In genomic region chr2:196415384-196415783, GRCh38 we compare ENCODE assay signal across 10 cellular contexts.
DNase-seq lines count a peak whose midpoint lies in the region; ATAC-seq and TF ChIP-seq lines count a peak whose summit lies in the region.
"Had no signal": no experiment of that assay in that cellular context is flagged by ENCODE, and none has a peak within 500 bp of the region (broad histone marks: within the 10 kb centered on the region; RNA-seq: fewer than 3 reads in every experiment).

No MANE protein-coding gene starts in this region.

- H4K20me1 ChIP-seq in Loucy (ENCODE audit: insufficient read depth, low read length, poor library complexity, severe bottlenecking), result no peaks in the 10 kb centered on the region
- H4K20me1 ChIP-seq in PC-3 (ENCODE audit: low read length), result no peaks in the 10 kb centered on the region

- TF ChIP-seq CTCF in Loucy (conservative IDR thresholded peaks at IDR 0.05; ENCODE audit: low read length), result no peak
- TF ChIP-seq CTCF in A673 (conservative IDR thresholded peaks at IDR 0.05; ENCODE audit: low read depth, low read length), result no peak
- TF ChIP-seq CTCF in PC-3 (conservative IDR thresholded peaks at IDR 0.05; ENCODE audit: low read depth, low read length), result no peak

- no peaks in the 10 kb centered on the region for H3K79me2 ChIP-seq in Loucy (ENCODE audit: insufficient read depth, low read length)
- no peaks in the 10 kb centered on the region for H3K79me2 ChIP-seq in PC-3 (ENCODE audit: low read length)

- ATAC-seq in HG02678 (IDR thresholded peaks at IDR 0.05; ENCODE audit: unreplicated experiment) (peak; percentile 69), PC-3 (no peak)
- ATAC-seq in stimulated activated naive CD8-positive, alpha-beta T cell treated with anti-CD3 and anti-CD28 coated beads, Interleukin-15, amount 100 ng/mL, for 72 hours, result peak; percentile 87
- ATAC-seq: Panc1 had no signal

- peaks cover 3% of the 10 kb centered on the region for H3K27me3 Mint-ChIP-seq in activated naive CD8-positive, alpha-beta T cell
- H3K27me3 Mint-ChIP-seq in activated naive CD8-positive, alpha-beta T cell treated with anti-CD3 and anti-CD28 coated beads for 36 hours, result peaks cover 3% of the 10 kb centered on the region
- H3K27me3 Mint-ChIP-seq in stimulated activated naive CD8-positive, alpha-beta T cell treated with anti-CD3 and anti-CD28 coated beads, Interleukin-15, amount 100 ng/mL, for 72 hours, result no peaks in the 10 kb centered on the region

- CTCF ChIA-PET in A673 (lab: Charles Lee) (no interaction called here), PC-3 (lab: Charles Lee) (interaction anchor here (0.5 kb wide), 1 partner anchor 77 kb away, joined by 3 read pairs; no protein-coding TSS in a partner anchor)

- H3K4me2 ChIP-seq in Loucy (ENCODE audit: low read depth, low read length, poor library complexity, severe bottlenecking) (no peak overlapping the region), PC-3 (ENCODE audit: low read length) (no peak overlapping the region)

- peak overlapping the region; percentile 9; the same call in 1 of the 2 replicates for H2AFZ ChIP-seq in Loucy (ENCODE audit: low read length)
- no peak overlapping the region for H2AFZ ChIP-seq in PC-3 (ENCODE audit: low read length)

- H3K9me2 ChIP-seq in Loucy (replicated peaks; ENCODE audit: low read depth, low read length) (no peaks in the 10 kb centered on the region), PC-3 (replicated peaks; ENCODE audit: low read length) (no peaks in the 10 kb centered on the region)

- no peaks in the 10 kb centered on the region for H3K27me3 ChIP-seq in Loucy (ENCODE audit: insufficient read depth, low read length, poor library complexity, severe bottlenecking)
- H3K27me3 ChIP-seq in A673 (replicated peaks; ENCODE audit: insufficient read depth, low read depth, low read length, poor library complexity), result no peaks in the 10 kb centered on the region
- H3K27me3 ChIP-seq in PC-3 (ENCODE audit: low read length), result peaks cover 14% of the 10 kb centered on the region; the same call in 1 of the 2 replicates

- no peak overlapping the region for H3K9ac ChIP-seq in Loucy (ENCODE audit: low read depth, low read length, poor library complexity, severe bottlenecking)
- H3K9ac ChIP-seq in PC-3 (ENCODE audit: low read length), result no peak overlapping the region

- no peaks in the 10 kb centered on the region for H3K9me3 ChIP-seq in Loucy (ENCODE audit: insufficient read depth, low read depth, low read length)
- H3K9me3 ChIP-seq in A673 (ENCODE audit: low read depth, low read length, poor library complexity, severe bottlenecking), result no peaks in the 10 kb centered on the region
- H3K9me3 ChIP-seq in PC-3 (ENCODE audit: low read length), result no peaks in the 10 kb centered on the region

- no peaks in the 10 kb centered on the region for H3K36me3 ChIP-seq in Loucy (ENCODE audit: insufficient read depth, low read length)
- H3K36me3 ChIP-seq in A673 (ENCODE audit: insufficient read depth, low read length, poor library complexity, severe bottlenecking), result no peaks in the 10 kb centered on the region
- H3K36me3 ChIP-seq in PC-3 (ENCODE audit: low read depth, low read length), result no peaks in the 10 kb centered on the region

- H3K4me1 ChIP-seq in Loucy (ENCODE audit: insufficient read depth, low read length, poor library complexity, severe bottlenecking) (peaks cover 6% of the 10 kb centered on the region), A673 (ENCODE audit: insufficient read depth, low read length, poor library complexity, severe bottlenecking) (no peaks in the 10 kb centered on the region), PC-3 (ENCODE audit: insufficient read depth, low read length) (no peaks in the 10 kb centered on the region)

- intact Hi-C loops in A673 (cut with micrococcal nuclease; ENCODE audit: unreplicated experiment), result no loop called here
- intact Hi-C loops in PC-3 (cut with micrococcal nuclease), result no loop called here

- no peaks in the 10 kb centered on the region for H3K36me3 Mint-ChIP-seq in activated naive CD8-positive, alpha-beta T cell
- no peaks in the 10 kb centered on the region for H3K36me3 Mint-ChIP-seq in activated naive CD8-positive, alpha-beta T cell treated with anti-CD3 and anti-CD28 coated beads for 36 hours

- H3K9me3 Mint-ChIP-seq in activated naive CD8-positive, alpha-beta T cell (ENCODE audit: low read depth), result no peaks in the 10 kb centered on the region
- H3K9me3 Mint-ChIP-seq in activated naive CD8-positive, alpha-beta T cell treated with anti-CD3 and anti-CD28 coated beads for 36 hours, result no peaks in the 10 kb centered on the region
- peaks cover 0 to 7% of the 10 kb centered on the region in 2 donors for H3K9me3 Mint-ChIP-seq in stimulated activated naive CD8-positive, alpha-beta T cell treated with anti-CD3 and anti-CD28 coated beads, Interleukin-15, amount 100 ng/mL, for 72 hours

- H3K4me1 Mint-ChIP-seq in activated naive CD8-positive, alpha-beta T cell (ENCODE audit: low read depth), result peaks cover 12% of the 10 kb centered on the region
- peaks cover 11% of the 10 kb centered on the region for H3K4me1 Mint-ChIP-seq in activated naive CD8-positive, alpha-beta T cell treated with anti-CD3 and anti-CD28 coated beads for 36 hours
- peaks cover 23% of the 10 kb centered on the region for H3K4me1 Mint-ChIP-seq in stimulated activated naive CD8-positive, alpha-beta T cell treated with anti-CD3 and anti-CD28 coated beads, Interleukin-15, amount 100 ng/mL, for 72 hours

- POLR2A ChIA-PET in A673 (lab: Charles Lee; ENCODE audit: low non-redundant PET) (no interaction called here), PC-3 (lab: Charles Lee; ENCODE audit: unreplicated experiment) (no interaction called here)

- no peak overlapping the region for H3K27ac Mint-ChIP-seq in activated naive CD8-positive, alpha-beta T cell
- no peak overlapping the region for H3K27ac Mint-ChIP-seq in activated naive CD8-positive, alpha-beta T cell treated with anti-CD3 and anti-CD28 coated beads for 36 hours
- H3K27ac Mint-ChIP-seq in stimulated activated naive CD8-positive, alpha-beta T cell treated with anti-CD3 and anti-CD28 coated beads, Interleukin-15, amount 100 ng/mL, for 72 hours, result peak overlapping the region; percentile 65 to 70

- no peaks in the 10 kb centered on the region for H3F3A ChIP-seq in Loucy (ENCODE audit: low read depth)
- H3F3A ChIP-seq in PC-3 (ENCODE audit: low read length, unreplicated experiment), result no peaks in the 10 kb centered on the region

- H3K4me3 Mint-ChIP-seq in activated naive CD8-positive, alpha-beta T cell, result peak overlapping the region; percentile 66
- H3K4me3 Mint-ChIP-seq in activated naive CD8-positive, alpha-beta T cell treated with anti-CD3 and anti-CD28 coated beads for 36 hours, result no peak overlapping the region
- peak overlapping the region; percentile 76 to 82 for H3K4me3 Mint-ChIP-seq in stimulated activated naive CD8-positive, alpha-beta T cell treated with anti-CD3 and anti-CD28 coated beads, Interleukin-15, amount 100 ng/mL, for 72 hours

- H3K4me3 ChIP-seq in Loucy (ENCODE audit: low read length, poor library complexity, severe bottlenecking) (no peak overlapping the region), A673 (ENCODE audit: low read depth, low read length, poor library complexity, severe bottlenecking) (no peak overlapping the region), PC-3 (ENCODE audit: low read length) (no peak overlapping the region)

- BruUV-seq in A673 (replicated peaks; lab: Mats Ljungman, UMichigan) (no TSS peak), PC-3 (replicated peaks; lab: Mats Ljungman, UMichigan) (no TSS peak)

- no peak for DNase-seq in activated naive CD8-positive, alpha-beta T cell treated with anti-CD3 and anti-CD28 coated beads for 36 hours
- DNase-seq in stimulated activated naive CD8-positive, alpha-beta T cell treated with anti-CD3 and anti-CD28 coated beads, Interleukin-15, amount 100 ng/mL, for 72 hours, result no peak
- DNase-seq in A673 (ENCODE audit: low spot score), result no peak
- DNase-seq in PC-3, result no peak
- DNase-seq in dermis blood vessel endothelial cell, result no peak
- DNase-seq: activated CD8-positive, alpha-beta memory T cell treated with anti-CD3 and anti-CD28 coated beads, Interleukin-2, amount 50 U/mL, for 4 hours had no signal

- no peak overlapping the region for H3K27ac ChIP-seq in A673 (ENCODE audit: low read depth, low read length, poor library complexity, severe bottlenecking)
- no peak overlapping the region for H3K27ac ChIP-seq in PC-3 (ENCODE audit: low read length)

Comparison
In these comparisons a context has a peak if more than half of its experiments do, and no peak if none do; other contexts are left out.
1. H3K27ac Mint-ChIP-seq: peak in stimulated activated naive CD8-positive, alpha-beta T cell treated with anti-CD3 and anti-CD28 coated beads, Interleukin-15, amount 100 ng/mL, for 72 hours (2 of 2); none in activated naive CD8-positive, alpha-beta T cell (single experiment) and activated naive CD8-positive, alpha-beta T cell treated with anti-CD3 and anti-CD28 coated beads for 36 hours (single experiment).